9 cellular contexts compared by ENCODE assay signal in genomic region chr19:7944177-7944761, GRCh38. TPM values are rescaled to one million over a fixed set of nuclear protein-coding genes. Genes with fewer than 3 reads are reported as not detected.
A peak's percentile ranks its signal among the peaks of the same experiment; 100 is the strongest.
DNase-seq lines count a peak whose midpoint lies in the region; ATAC-seq and TF ChIP-seq lines count a peak whose summit lies in the region.
"Had no signal": no experiment of that assay in that cellular context is flagged by ENCODE, and none has a peak within 500 bp of the region (broad histone marks: within the 10 kb centered on the region; RNA-seq: fewer than 3 reads in every experiment).

No MANE protein-coding gene starts in this region.

- TF ChIP-seq CTCF in PC-3 (conservative IDR thresholded peaks at IDR 0.05; ENCODE audit: low read depth, low read length) = peak; percentile 98
- peak; percentile 75 to 91 (median 88) for TF ChIP-seq CTCF in esophagus squamous epithelium (IDR thresholded peaks at IDR 0.05)

- H4K20me1 ChIP-seq in PC-3 (ENCODE audit: low read length) = peaks cover 9% of the 10 kb centered on the region; the same call in 1 of the 2 replicates

- peak overlapping the region; percentile 89 for H3K4me2 ChIP-seq in PC-3 (ENCODE audit: low read length)

- H3K9me3 ChIP-seq in PC-3 (ENCODE audit: low read length) (no peaks in the 10 kb centered on the region), esophagus squamous epithelium (no peaks in the 10 kb centered on the region)

- H3K36me3 Mint-ChIP-seq in activated T-cell treated with anti-CD3 and anti-CD28 coated beads, Interleukin-2, amount 50 U/mL, for 24 hours (ENCODE audit: low read depth) = peaks cover 46% of the 10 kb centered on the region
- H3K36me3 Mint-ChIP-seq in naive B cell = peaks cover 0 to 9% of the 10 kb centered on the region in 2 donors
- H3K36me3 Mint-ChIP-seq in stimulated activated effector memory CD8-positive, alpha-beta T cell treated with anti-CD3 and anti-CD28 coated beads, Interleukin-12 subunit alpha, Interleukin-12 subunit beta, amount 100 ng/mL, for 72 hours = peaks cover 51% of the 10 kb centered on the region

- DNase-seq in CMK (ENCODE audit: low read depth) (peak; percentile 73), PC-3 (peak; percentile 97), esophagus squamous epithelium (lab: John Stamatoyannopoulos, UW) (peak; percentile 45), naive B cell (peak; percentile 75)
- DNase-seq in Jurkat, Clone E6-1 (ENCODE audit: low read depth, low spot score) = peak; percentile 90
- peak; percentile 89 for DNase-seq in activated T-cell treated with anti-CD3 and anti-CD28 coated beads, Interleukin-2, amount 50 U/mL, for 24 hours
- DNase-seq in stimulated activated effector memory CD8-positive, alpha-beta T cell treated with anti-CD3 and anti-CD28 coated beads, Interleukin-12 subunit alpha, Interleukin-12 subunit beta, amount 100 ng/mL, for 72 hours (ENCODE audit: low spot score in 2 of 2) = peak; percentile 84 to 93

- CTCF ChIA-PET in PC-3 (lab: Charles Lee) = interaction anchor here (0.6 to 1.7 kb wide), 8 partner anchors 16 to 171 kb away, joined by 3 to 20 read pairs (median 7); partner anchors contain the start of gene SNAPC2

- H3K36me3 ChIP-seq in PC-3 (ENCODE audit: low read depth, low read length) (peaks cover 12% of the 10 kb centered on the region), esophagus squamous epithelium (peaks cover 0 to 22% (median 9%) of the 10 kb centered on the region in 3 donors)

- no peaks in the 10 kb centered on the region for H3K9me3 Mint-ChIP-seq in activated T-cell treated with anti-CD3 and anti-CD28 coated beads, Interleukin-2, amount 50 U/mL, for 24 hours
- no peaks in the 10 kb centered on the region for H3K9me3 Mint-ChIP-seq in naive B cell
- no peaks in the 10 kb centered on the region for H3K9me3 Mint-ChIP-seq in stimulated activated effector memory CD8-positive, alpha-beta T cell treated with anti-CD3 and anti-CD28 coated beads, Interleukin-12 subunit alpha, Interleukin-12 subunit beta, amount 100 ng/mL, for 72 hours

- peak overlapping the region; percentile 69 for H3K27ac ChIP-seq in PC-3 (ENCODE audit: low read length)
- peak overlapping the region; percentile 90 to 99 (median 98) for H3K27ac ChIP-seq in esophagus squamous epithelium

- TF ChIP-seq POLR2A in esophagus squamous epithelium (IDR thresholded peaks at IDR 0.05) = no peak

- H3F3A ChIP-seq in PC-3 (ENCODE audit: low read length, unreplicated experiment) = no peaks in the 10 kb centered on the region

- intact Hi-C loops in PC-3 (cut with micrococcal nuclease) = loop anchor here (1.0 to 5.0 kb wide), 3 partner anchors 43 to 309 kb away; no protein-coding TSS in a partner anchor
- intact Hi-C loops in esophagus squamous epithelium (cut with DNase I) = loop anchor here (10.0 kb wide), 1 partner anchor 311 kb away; no protein-coding TSS in a partner anchor

- H3K27ac Mint-ChIP-seq in activated T-cell treated with anti-CD3 and anti-CD28 coated beads, Interleukin-2, amount 50 U/mL, for 24 hours = peak overlapping the region; percentile 99
- peak overlapping the region; percentile 97 to 100 (median 99) for H3K27ac Mint-ChIP-seq in naive B cell
- H3K27ac Mint-ChIP-seq in stimulated activated effector memory CD8-positive, alpha-beta T cell treated with anti-CD3 and anti-CD28 coated beads, Interleukin-12 subunit alpha, Interleukin-12 subunit beta, amount 100 ng/mL, for 72 hours = peak overlapping the region; percentile 98

- TSS peak; percentile 90 for BruUV-seq in PC-3 (replicated peaks; lab: Mats Ljungman, UMichigan)

- H3K4me3 ChIP-seq in Jurkat, Clone E6-1 (ENCODE audit: low read length) = peak overlapping the region; percentile 75
- H3K4me3 ChIP-seq in PC-3 (ENCODE audit: low read length) (peak overlapping the region; percentile 70), esophagus squamous epithelium (peak overlapping the region; percentile 82 to 90 (median 86))

- H3K4me3 Mint-ChIP-seq in activated T-cell treated with anti-CD3 and anti-CD28 coated beads, Interleukin-2, amount 50 U/mL, for 24 hours = peak overlapping the region; percentile 93
- peak overlapping the region; percentile 80 to 95 (median 92) for H3K4me3 Mint-ChIP-seq in naive B cell
- H3K4me3 Mint-ChIP-seq in stimulated activated effector memory CD8-positive, alpha-beta T cell treated with anti-CD3 and anti-CD28 coated beads, Interleukin-12 subunit alpha, Interleukin-12 subunit beta, amount 100 ng/mL, for 72 hours = peak overlapping the region; percentile 95

- H3K9ac ChIP-seq in PC-3 (ENCODE audit: low read length) = peak overlapping the region; percentile 74

- POLR2A ChIA-PET in PC-3 (lab: Charles Lee; ENCODE audit: unreplicated experiment) = interaction anchor here (0.6 to 1.4 kb wide), 7 partner anchors 14 to 569 kb away, joined by 3 to 47 read pairs (median 8); partner anchors contain the start of gene ZNF414

- peak overlapping the region; percentile 70 for H2AFZ ChIP-seq in PC-3 (ENCODE audit: low read length)

- H3K79me2 ChIP-seq in PC-3 (ENCODE audit: low read length) = peaks cover 51% of the 10 kb centered on the region

- H3K4me1 Mint-ChIP-seq in activated T-cell treated with anti-CD3 and anti-CD28 coated beads, Interleukin-2, amount 50 U/mL, for 24 hours (ENCODE audit: low read depth) = peaks cover 38% of the 10 kb centered on the region
- H3K4me1 Mint-ChIP-seq in naive B cell = peaks cover 18 to 36% (median 26%) of the 10 kb centered on the region in 3 donors
- peaks cover 42% of the 10 kb centered on the region for H3K4me1 Mint-ChIP-seq in stimulated activated effector memory CD8-positive, alpha-beta T cell treated with anti-CD3 and anti-CD28 coated beads, Interleukin-12 subunit alpha, Interleukin-12 subunit beta, amount 100 ng/mL, for 72 hours

- H3K27me3 ChIP-seq in PC-3 (ENCODE audit: low read length) (no peaks in the 10 kb centered on the region), esophagus squamous epithelium (no peaks in the 10 kb centered on the region)

- no peaks in the 10 kb centered on the region for H3K27me3 Mint-ChIP-seq in activated T-cell treated with anti-CD3 and anti-CD28 coated beads, Interleukin-2, amount 50 U/mL, for 24 hours
- H3K27me3 Mint-ChIP-seq in naive B cell = no peaks in the 10 kb centered on the region

- H3K4me1 ChIP-seq in PC-3 (ENCODE audit: insufficient read depth, low read length) (peaks cover 14% of the 10 kb centered on the region), esophagus squamous epithelium (peaks cover 11 to 41% (median 14%) of the 10 kb centered on the region in 3 donors)

- H3K9me2 ChIP-seq in PC-3 (replicated peaks; ENCODE audit: low read length) = no peaks in the 10 kb centered on the region

- ATAC-seq in GM21447 (IDR thresholded peaks at IDR 0.05; ENCODE audit: unreplicated experiment) = peak; percentile 38
- peak; percentile 57 for ATAC-seq in PC-3
- ATAC-seq in naive B cell (ENCODE audit: low read depth in 2 of 2) = peak; percentile 36 to 42
- peak; percentile 73 for ATAC-seq in stimulated activated effector memory CD8-positive, alpha-beta T cell treated with anti-CD3 and anti-CD28 coated beads, Interleukin-12 subunit alpha, Interleukin-12 subunit beta, amount 100 ng/mL, for 72 hours

- 21 to 29% methylated on average over 14 to 16 of the region's 18 CpGs for WGBS in esophagus squamous epithelium, 2 donors

RNA-seq across cellular contexts. Expression of gene TIMM44, which starts 0.8 kb away (rescaled TPM):
- 60.1 TPM for polyA plus RNA-seq in Jurkat, Clone E6-1 (2012; ENCODE audit: insufficient read depth, insufficient read length)
- 191 and 262 TPM in 2 replicates for total RNA-seq in PC-3 (2014; rRNA removed)
- 10 to 100 TPM; 36.4 to 52.6 (median 45.5) TPM for total RNA-seq in esophagus squamous epithelium
- polyA plus RNA-seq in naive B cell (ENCODE audit: low read depth in 6 of 6) = 10 to 100 TPM in 4 of 6 donors, 1 to 10 TPM in 2; 7.8 to 21.0 (median 14.1) TPM

RNA-seq across cellular contexts. Expression of gene CTXN1, which starts 18.3 kb away (rescaled TPM):
- 33.5 TPM for polyA plus RNA-seq in Jurkat, Clone E6-1 (2012; ENCODE audit: insufficient read depth, insufficient read length)
- total RNA-seq in PC-3 (2014; rRNA removed) (11.4 and 40.3 TPM in 2 replicates), esophagus squamous epithelium (1 to 10 TPM in 1 of 4 donors, under 1 TPM in 2, not detected in 1; 0.35 to 2.7 (median 0.75) TPM)
- not detected for polyA plus RNA-seq in naive B cell (ENCODE audit: low read depth in 6 of 6)

RNA-seq across cellular contexts. Expression of gene SNAPC2, which starts 24.1 kb away (rescaled TPM):
- polyA plus RNA-seq in Jurkat, Clone E6-1 (2012; ENCODE audit: insufficient read depth, insufficient read length) = 32.2 TPM
- 40.1 and 61.7 TPM in 2 replicates for total RNA-seq in PC-3 (2014; rRNA removed)
- total RNA-seq in esophagus squamous epithelium = 10 to 100 TPM in 1 of 4 donors, 1 to 10 TPM in 3; 6.2 to 10.9 (median 6.4) TPM
- polyA plus RNA-seq in naive B cell (ENCODE audit: low read depth in 6 of 6) = 10 to 100 TPM in 4 of 6 donors, 1 to 10 TPM in 2; 1.5 to 20.2 (median 14.7) TPM

RNA-seq across cellular contexts. Expression of gene TGFBR3L, which starts 29.6 kb away (rescaled TPM):
- polyA plus RNA-seq in Jurkat, Clone E6-1 (2012; ENCODE audit: insufficient read depth, insufficient read length) = 23.7 TPM
- total RNA-seq in PC-3 (2014; rRNA removed) = 10.5 and 15.5 TPM in 2 replicates
- not detected for total RNA-seq in esophagus squamous epithelium
- polyA plus RNA-seq in naive B cell (ENCODE audit: low read depth in 6 of 6) = not detected
- total RNA-seq: subcutaneous adipose tissue had no signal

RNA-seq across cellular contexts. Expression of gene MAP2K7, which starts 40.6 kb away (rescaled TPM):
- polyA plus RNA-seq in Jurkat, Clone E6-1 (2012; ENCODE audit: insufficient read depth, insufficient read length) = 30.5 TPM
- 39.3 and 40.5 TPM in 2 replicates for total RNA-seq in PC-3 (2014; rRNA removed)
- total RNA-seq in esophagus squamous epithelium = 10 to 100 TPM in 3 of 4 donors, 1 to 10 TPM in 1; 8.6 to 17.3 (median 13.8) TPM
- 1 to 10 TPM in 5 of 6 donors, under 1 TPM in 1; 0.50 to 5.1 (median 2.9) TPM for polyA plus RNA-seq in naive B cell (ENCODE audit: low read depth in 6 of 6)

Comparison
In these comparisons a context has a peak if more than half of its experiments do, and no peak if none do; other contexts are left out.
1. Peak in every context shown above with its lines: DNase-seq, ATAC-seq, H3K4me3 ChIP-seq and H3K27ac ChIP-seq.
2. DNase-seq: peak in every context shown above with its lines; median percentile 97 in PC-3; 90 in Jurkat, Clone E6-1; 89 in activated T-cell treated with anti-CD3 and anti-CD28 coated beads, Interleukin-2, amount 50 U/mL, for 24 hours; 88 in stimulated activated effector memory CD8-positive, alpha-beta T cell treated with anti-CD3 and anti-CD28 coated beads, Interleukin-12 subunit alpha, Interleukin-12 subunit beta, amount 100 ng/mL, for 72 hours; 75 in naive B cell; 73 in CMK; 45 in esophagus squamous epithelium.